ENCODE assay signal across 25 cellular contexts in the genomic region with DNA sequence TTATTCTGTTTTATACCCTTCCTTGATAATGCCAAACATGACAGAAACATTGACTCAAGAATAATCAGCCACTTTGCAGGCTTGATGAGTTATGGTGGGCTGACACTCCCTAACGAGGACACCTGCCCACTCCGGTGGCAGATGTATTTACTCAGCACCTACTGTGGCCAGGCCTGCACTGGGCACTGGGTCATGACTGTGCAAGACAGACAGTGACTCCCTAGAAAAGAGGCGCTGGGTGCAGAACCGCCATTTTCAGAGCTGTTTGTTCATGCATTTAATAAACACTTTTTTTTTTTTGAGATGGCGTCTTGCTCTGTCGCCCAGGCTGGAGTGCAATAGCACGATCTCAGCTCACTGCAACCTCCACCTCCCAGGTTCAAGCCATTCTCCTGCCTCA.
"Had no signal": no experiment of that assay in that cellular context is flagged by ENCODE, and none has a peak within 500 bp of the region (broad histone marks: within the 10 kb centered on the region; RNA-seq: fewer than 3 reads in every experiment).

No MANE protein-coding gene starts in this region.

- H3K4me1 Mint-ChIP-seq: activated CD4-positive, alpha-beta T cell treated with anti-CD3 and anti-CD28 coated beads, Interleukin-2, amount 10 ng/mL, durations not matched to agents 24 days and 14 days; activated T-helper 17 cell treated with anti-CD3 and anti-CD28 coated beads, Interleukin-2, amount 50 U/mL, for 72 hours; brain; central memory CD8-positive, alpha-beta T cell had no signal

- H3K27ac Mint-ChIP-seq: activated B cell treated with CpG ODN at 0.5 μM for 24 hours; activated CD4-positive, alpha-beta T cell treated with anti-CD3 and anti-CD28 coated beads, Interleukin-2, amount 10 ng/mL, durations not matched to agents 24 days and 14 days; activated naive CD4-positive, alpha-beta T cell treated with anti-CD3 and anti-CD28 coated beads for 36 hours; activated naive CD8-positive, alpha-beta T cell; activated T-helper 17 cell treated with anti-CD3 and anti-CD28 coated beads, Interleukin-2, amount 50 U/mL, for 72 hours; brain; T-cell had no signal

- DNase-seq: activated B cell treated with CpG ODN at 0.5 μM for 24 hours; activated CD4-positive, alpha-beta T cell treated with anti-CD3 and anti-CD28 coated beads for 1 hour; activated CD4-positive, alpha-beta T cell treated with anti-CD3 and anti-CD28 coated beads, Interleukin-2, amount 10 ng/mL, durations not matched to agents 24 days and 14 days; activated CD4-positive, alpha-beta T cell treated with anti-CD3 and anti-CD28 coated beads, Interleukin-2, amount 50 U/mL, for 48 hours; activated gamma-delta T cell; activated naive CD4-positive, alpha-beta T cell treated with anti-CD3 and anti-CD28 coated beads for 36 hours; activated T-cell treated with anti-CD3 and anti-CD28 coated beads for 4 hours; activated T-cell treated with anti-CD3 and anti-CD28 coated beads, Interleukin-2, amount 50 U/mL, for 48 hours; amygdala; MG63; MV-4-11; NCI-H1092 treated with DMSO at 0.1 percent for 48 hours; NCI-H1417 treated with DMSO at 0.1 percent for 48 hours; NCI-H187 treated with DMSO at 0.1 percent for 48 hours; NCI-H2081 treated with DMSO at 0.1 percent for 48 hours; NCI-H446; NCI-H524; PC-9; T-helper 2 cell; T1000 had no signal

- H3K27me3 Mint-ChIP-seq: activated B cell treated with CpG ODN at 0.5 μM for 24 hours; activated naive CD8-positive, alpha-beta T cell; activated T-helper 17 cell treated with anti-CD3 and anti-CD28 coated beads, Interleukin-2, amount 50 U/mL, for 72 hours; central memory CD8-positive, alpha-beta T cell; T-cell had no signal

- ATAC-seq: activated T-helper 17 cell treated with anti-CD3 and anti-CD28 coated beads, Interleukin-2, amount 50 U/mL, for 72 hours; T-cell had no signal

- H3K4me3 Mint-ChIP-seq: activated B cell treated with CpG ODN at 0.5 μM for 24 hours; activated CD4-positive, alpha-beta T cell treated with anti-CD3 and anti-CD28 coated beads, Interleukin-2, amount 10 ng/mL, durations not matched to agents 24 days and 14 days; activated naive CD4-positive, alpha-beta T cell treated with anti-CD3 and anti-CD28 coated beads for 36 hours; activated naive CD8-positive, alpha-beta T cell; activated T-helper 17 cell treated with anti-CD3 and anti-CD28 coated beads, Interleukin-2, amount 50 U/mL, for 72 hours; brain; central memory CD8-positive, alpha-beta T cell; T-cell had no signal
